1 cellular context compared by ENCODE assay signal in genomic region chr2:25339121-25339738, GRCh38.
TF ChIP-seq lines count a peak whose summit lies in the region.

No MANE protein-coding gene starts in this region.

TF ChIP-seq in H1, 55 proteins besides CTCF, POLR2A, EP300 and RAD21:
- TF ChIP-seq POU5F1 (IDR thresholded peaks at IDR 0.05; ENCODE audit: low read depth, low read length) (no peak), E2F6 (IDR thresholded peaks at IDR 0.05) (0 out of 2 replicates have a peak, but pooled peaks have one; percentile 20)
